ENCODE assay signal across 17 cellular contexts in genomic region chr16:15770512-15770911, GRCh38.
DNase-seq lines count a peak whose midpoint lies in the region; ATAC-seq and TF ChIP-seq lines count a peak whose summit lies in the region.
"Had no signal": no experiment of that assay in that cellular context is flagged by ENCODE, and none has a peak within 500 bp of the region (broad histone marks: within the 10 kb centered on the region; RNA-seq: fewer than 3 reads in every experiment).

No MANE protein-coding gene starts in this region.

- H3K9ac ChIP-seq in mammary epithelial cell (ENCODE audit: insufficient read depth, low read length) = no peak overlapping the region
- H3K9ac ChIP-seq: parathyroid adenoma had no signal

- no peak overlapping the region for H3K4me3 ChIP-seq in breast epithelium
- no peak overlapping the region for H3K4me3 ChIP-seq in mammary epithelial cell (replicated peaks in 1 of 3; ENCODE audit: insufficient read depth in 1 of 3, low read depth in 2 of 3, low read length in 3 of 3)
- no peak overlapping the region for H3K4me3 ChIP-seq in right cardiac atrium (ENCODE audit: low read length)
- H3K4me3 ChIP-seq in thoracic aorta = no peak overlapping the region
- H3K4me3 ChIP-seq: PC-9 had no signal

- H3K4me2 ChIP-seq in mammary epithelial cell (ENCODE audit: insufficient read depth, low read depth, low read length) = no peak overlapping the region
- H3K4me2 ChIP-seq: PC-9 had no signal

- dilution Hi-C loops in mammary epithelial cell (cut with HindIII; ENCODE audit: low sequenced_read_pairs) = no loop called here

- DNase-seq in breast epithelium (ENCODE audit: low spot score in 2 of 2) (no peak), mammary epithelial cell (no peak), astrocyte of the hippocampus (ENCODE audit: low read depth, low spot score) (peak; percentile 46), right cardiac atrium (no peak), thoracic aorta (ENCODE audit: low spot score) (no peak), DMS 273 (lab: John Stamatoyannopoulos, UW; ENCODE audit: unreplicated experiment) (no peak), OCI-M1 (lab: John Stamatoyannopoulos, UW) (no peak)
- DNase-seq: 8988T; activated CD8-positive, alpha-beta T cell treated with anti-CD3 and anti-CD28 coated beads, Interleukin-2, amount 10 ng/mL, durations not matched to agents 7 days and 5 days; COR-L47; GF-D8; NCI-H2029; NCI-H524; PC-9; WERI-Rb-1 had no signal

- H2AFZ ChIP-seq in mammary epithelial cell (ENCODE audit: low read depth, low read length) = no peak overlapping the region
- H2AFZ ChIP-seq: parathyroid adenoma, PC-9 had no signal

- H3K79me2 ChIP-seq in mammary epithelial cell (ENCODE audit: insufficient read depth, low read length) = no peaks in the 10 kb centered on the region
- H3K79me2 ChIP-seq: parathyroid adenoma had no signal

- peak; percentile 55 to 78 for ATAC-seq in right cardiac atrium
- ATAC-seq in thoracic aorta (ENCODE audit: insufficient number of reproducible peaks, low FRiP score, low read depth) = no peak
- ATAC-seq in HG03571 (IDR thresholded peaks at IDR 0.05; ENCODE audit: unreplicated experiment) = no peak
- ATAC-seq: activated CD8-positive, alpha-beta T cell treated with anti-CD3 and anti-CD28 coated beads, Interleukin-2, amount 10 ng/mL, durations not matched to agents 7 days and 5 days had no signal

- no TSS peak for BruUV-seq in mammary epithelial cell (replicated peaks; lab: Mats Ljungman, UMichigan)

- CTCF ChIA-PET in mammary epithelial cell (lab: Charles Lee; ENCODE audit: low non-redundant PET) = no interaction called here

- H3K27ac ChIP-seq in breast epithelium (peak overlapping the region; percentile 29 to 66), mammary epithelial cell (ENCODE audit: insufficient read depth, low read depth, low read length) (no peak overlapping the region), right cardiac atrium (ENCODE audit: low read length) (peak overlapping the region; percentile 75), thoracic aorta (peak overlapping the region; percentile 73 to 76)
- H3K27ac ChIP-seq: parathyroid adenoma, PC-9, WERI-Rb-1 had no signal

- no peak for TF ChIP-seq POLR2A in breast epithelium (IDR thresholded peaks at IDR 0.05)

- H4K20me1 ChIP-seq in mammary epithelial cell (ENCODE audit: insufficient read depth, low read length) = no peaks in the 10 kb centered on the region

- H3K27me3 ChIP-seq in breast epithelium (no peaks in the 10 kb centered on the region), mammary epithelial cell (ENCODE audit: insufficient read depth, low read length) (peaks cover 2% of the 10 kb centered on the region), right cardiac atrium (ENCODE audit: control insufficient read depth, insufficient read depth) (no peaks in the 10 kb centered on the region), thoracic aorta (replicated peaks; ENCODE audit: insufficient read depth) (no peaks in the 10 kb centered on the region)

- H3K4me1 ChIP-seq in breast epithelium = no peaks in the 10 kb centered on the region
- H3K4me1 ChIP-seq in mammary epithelial cell (ENCODE audit: insufficient read depth, low read length) = no peaks in the 10 kb centered on the region
- H3K4me1 ChIP-seq in right cardiac atrium (ENCODE audit: control insufficient read depth, insufficient read depth, low read length) = no peaks in the 10 kb centered on the region
- H3K4me1 ChIP-seq in thoracic aorta (ENCODE audit: control insufficient read depth in 1 of 2, low read depth in 2 of 2) = peaks cover 28 to 89% of the 10 kb centered on the region in 2 donors
- H3K4me1 ChIP-seq: parathyroid adenoma had no signal

- H3K36me3 ChIP-seq in breast epithelium = no peaks in the 10 kb centered on the region
- no peaks in the 10 kb centered on the region for H3K36me3 ChIP-seq in mammary epithelial cell (ENCODE audit: insufficient read depth, low read length)
- peaks cover 52% of the 10 kb centered on the region for H3K36me3 ChIP-seq in thoracic aorta
- H3K36me3 ChIP-seq: WERI-Rb-1 had no signal

- 42% methylated on average over 3 of the region's 3 CpGs for WGBS in mammary epithelial cell (ENCODE audit: low coverage, missing lambda C conversion rate)
- 36% methylated on average over 3 of the region's 3 CpGs for WGBS in right cardiac atrium

- in situ Hi-C loops in mammary epithelial cell (cut with MboI; ENCODE audit: low sequenced_read_pairs in 2 of 2) = loop anchor here (10.0 kb wide), 2 partner anchors 64 to 414 kb away; no protein-coding TSS in a partner anchor

- H3K9me3 ChIP-seq in breast epithelium (no peaks in the 10 kb centered on the region), mammary epithelial cell (replicated peaks; ENCODE audit: insufficient read depth, low read length) (no peaks in the 10 kb centered on the region), right cardiac atrium (ENCODE audit: control insufficient read depth, low read length) (no peaks in the 10 kb centered on the region), thoracic aorta (no peaks in the 10 kb centered on the region)

- intact Hi-C loops in breast epithelium (cut with DNase I; ENCODE audit: low total_unique reads) (no loop called here), mammary epithelial cell (cut with micrococcal nuclease) (no loop called here), right cardiac atrium (cut with DNase I) (loop anchor here in 3 of 4 donors (5.0 to 10.0 kb wide), 3 partner anchors 42 to 344 kb away; no protein-coding TSS in a partner anchor)

- no peak for TF ChIP-seq CTCF in breast epithelium (IDR thresholded peaks at IDR 0.05)
- no peak for TF ChIP-seq CTCF in mammary epithelial cell (conservative IDR thresholded peaks at IDR 0.05 in 1 of 2, IDR thresholded peaks at IDR 0.05 in 1 of 2; ENCODE audit: extremely low read depth in 1 of 2, insufficient read depth in 1 of 2, low read depth in 1 of 2, low read length in 2 of 2)
- TF ChIP-seq CTCF in thoracic aorta (IDR thresholded peaks at IDR 0.05) = no peak

Comparison
In these comparisons a context has a peak if more than half of its experiments do, and no peak if none do; other contexts are left out.
1. ATAC-seq: peak in right cardiac atrium (2 of 2); none in thoracic aorta (single experiment) and HG03571 (single experiment).
2. intact Hi-C loops: an anchor here in right cardiac atrium (5.0 to 10.0 kb wide); none called in breast epithelium and mammary epithelial cell.